8 cellular contexts compared by ENCODE assay signal in genomic region chr1:183590225-183591191, GRCh38. TPM values are rescaled to one million over a fixed set of nuclear protein-coding genes. Genes with fewer than 3 reads are reported as not detected.
A peak's percentile ranks its signal among the peaks of the same experiment; 100 is the strongest.
DNase-seq lines count a peak whose midpoint lies in the region; ATAC-seq, FAIRE-seq and TF ChIP-seq lines count a peak whose summit lies in the region.

TSS of gene NCF2 (minus strand) at chr1:183590459. CDS start at chr1:183590329, 130 bp downstream.

- TF ChIP-seq CTCF in OCI-LY3 (IDR thresholded peaks at IDR 0.05; ENCODE audit: low read depth, low read length), result no peak

- peaks cover 48% of the 10 kb centered on the region for H3K4me1 Mint-ChIP-seq in dendritic cell treated with granulocyte-macrophage colony-stimulating factor and Interleukin-4, amounts not matched to agents 40 ng/mL and 50 ng/mL, for 4 days (ENCODE audit: low read depth)

- H3K4me1 ChIP-seq in OCI-LY3 (ENCODE audit: low read length), result peaks cover 62% of the 10 kb centered on the region

- intact Hi-C loops in dendritic cell treated with granulocyte-macrophage colony-stimulating factor and Interleukin-4, amounts not matched to agents 40 ng/mL and 50 ng/mL, for 4 days (cut with micrococcal nuclease), result loop anchor here (1.0 kb wide), 1 partner anchor 10 kb away; no protein-coding TSS in a partner anchor
- intact Hi-C loops in sciatic nerve (cut with DNase I), result no loop called here

- peak within 1 kb of the TSS; percentile 93 for H3K4me3 Mint-ChIP-seq in dendritic cell treated with granulocyte-macrophage colony-stimulating factor and Interleukin-4, amounts not matched to agents 40 ng/mL and 50 ng/mL, for 4 days

- no peaks in the 10 kb centered on the region for H3K27me3 ChIP-seq in OCI-LY3 (ENCODE audit: low read depth, low read length)

- no peaks in the 10 kb centered on the region for H3K9me3 ChIP-seq in OCI-LY3 (ENCODE audit: insufficient read depth, low read length)

- H3K9me3 Mint-ChIP-seq in dendritic cell treated with granulocyte-macrophage colony-stimulating factor and Interleukin-4, amounts not matched to agents 40 ng/mL and 50 ng/mL, for 4 days, result no peaks in the 10 kb centered on the region

- FAIRE-seq in urothelium cell line (lab: Jason Lieb, UNC), result no peak

- H3K79me2 ChIP-seq in OCI-LY3 (ENCODE audit: low read length), result peaks cover 57% of the 10 kb centered on the region

- H3K4me3 ChIP-seq in OCI-LY3 (ENCODE audit: low read length), result peak within 1 kb of the TSS; percentile 87

- peaks cover 14% of the 10 kb centered on the region for H4K20me1 ChIP-seq in OCI-LY3 (ENCODE audit: insufficient read depth, low read length)

- peak within 1 kb of the TSS; percentile 99 for H3K9ac ChIP-seq in OCI-LY3 (ENCODE audit: low read length)

- peak within 1 kb of the TSS; percentile 88 for H3K4me2 ChIP-seq in OCI-LY3 (ENCODE audit: low read length)

- peak; percentile 59 for DNase-seq in activated CD4-positive, alpha-beta T cell treated with anti-CD3 and anti-CD28 coated beads for 48 hours
- DNase-seq in activated CD4-positive, alpha-beta T cell treated with anti-CD3 and anti-CD28 coated beads, Interleukin-2, amount 50 U/mL, for 1 hour, result no peak
- DNase-seq in sciatic nerve (ENCODE audit: low spot score) (no peak), OCI-M2 (lab: John Stamatoyannopoulos, UW; ENCODE audit: unreplicated experiment) (no peak), urothelium cell line (ENCODE audit: low spot score) (no peak)

- ATAC-seq in HG02852 (IDR thresholded peaks at IDR 0.05; ENCODE audit: unreplicated experiment) (peak; percentile 84), sciatic nerve (peak; percentile 86)

- H2AFZ ChIP-seq in OCI-LY3 (ENCODE audit: low read depth, low read length), result no peak within 1 kb of the TSS

- peaks cover 49% of the 10 kb centered on the region for H3K36me3 Mint-ChIP-seq in dendritic cell treated with granulocyte-macrophage colony-stimulating factor and Interleukin-4, amounts not matched to agents 40 ng/mL and 50 ng/mL, for 4 days (ENCODE audit: low read depth)

- H3K27me3 Mint-ChIP-seq in dendritic cell treated with granulocyte-macrophage colony-stimulating factor and Interleukin-4, amounts not matched to agents 40 ng/mL and 50 ng/mL, for 4 days, result no peaks in the 10 kb centered on the region

- peaks cover 34% of the 10 kb centered on the region for H3K36me3 ChIP-seq in OCI-LY3 (replicated peaks; ENCODE audit: low read depth, low read length)

- peak within 1 kb of the TSS; percentile 97 for H3K27ac ChIP-seq in OCI-LY3 (ENCODE audit: low read length)

- H3K27ac Mint-ChIP-seq in dendritic cell treated with granulocyte-macrophage colony-stimulating factor and Interleukin-4, amounts not matched to agents 40 ng/mL and 50 ng/mL, for 4 days, result peak within 1 kb of the TSS; percentile 95

RNA-seq across cellular contexts. Expression of gene NCF2, which starts in this region (rescaled TPM):
- 29.6 TPM for total RNA-seq in sciatic nerve
